8 cellular contexts compared by ENCODE assay signal in genomic region chr22:43955883-43956286, GRCh38. TPM values are rescaled to one million over a fixed set of nuclear protein-coding genes. Genes with fewer than 3 reads are reported as not detected.
DNase-seq lines count a peak whose midpoint lies in the region; TF ChIP-seq lines count a peak whose summit lies in the region.

No MANE protein-coding gene starts in this region.

- DNase-seq in activated CD4-positive, alpha-beta T cell treated with anti-CD3 and anti-CD28 coated beads, Interleukin-2, amount 10 ng/mL, durations not matched to agents 7 days and 5 days: peak; percentile 35
- DNase-seq in activated CD4-positive, alpha-beta T cell treated with anti-CD3 and anti-CD28 coated beads, Interleukin-2, amount 50 U/mL, for 48 hours: no peak
- DNase-seq in MV-4-11 (lab: John Stamatoyannopoulos, UW) (peak; percentile 55), mammary epithelial cell (no peak), mesothelial cell of epicardium (ENCODE audit: low spot score in 2 of 2, unreplicated experiment in 2 of 2) (no peak), SW480 (ENCODE audit: low spot score) (no peak), DMS79 (lab: John Stamatoyannopoulos, UW) (no peak), NCI-H510A (lab: John Stamatoyannopoulos, UW) (no peak)

- peak overlapping the region; percentile 100 for H3K4me3 Mint-ChIP-seq in activated CD4-positive, alpha-beta T cell treated with anti-CD3 and anti-CD28 coated beads, Interleukin-2, amount 10 ng/mL, durations not matched to agents 7 days and 5 days
- H3K4me3 Mint-ChIP-seq in mesothelial cell of epicardium: peak overlapping the region; percentile 86

- peaks cover 12% of the 10 kb centered on the region for H3K36me3 Mint-ChIP-seq in activated CD4-positive, alpha-beta T cell treated with anti-CD3 and anti-CD28 coated beads, Interleukin-2, amount 10 ng/mL, durations not matched to agents 7 days and 5 days (ENCODE audit: low read depth)
- H3K36me3 Mint-ChIP-seq in mesothelial cell of epicardium: no peaks in the 10 kb centered on the region

- peak overlapping the region; percentile 87 for H3K4me2 ChIP-seq in mammary epithelial cell (ENCODE audit: insufficient read depth, low read depth, low read length)

- CTCF ChIA-PET in activated CD4-positive, alpha-beta T cell treated with anti-CD3 and anti-CD28 coated beads, Interleukin-2, amount 10 ng/mL, durations not matched to agents 7 days and 5 days (lab: Charles Lee): interaction anchor here (2.0 kb wide), 1 partner anchor 10 kb away, joined by 14 read pairs; no protein-coding TSS in a partner anchor
- CTCF ChIA-PET in mammary epithelial cell (lab: Charles Lee; ENCODE audit: low non-redundant PET): interaction anchor here (0.6 to 1.2 kb wide), 3 partner anchors 10 to 73 kb away, joined by 3 to 4 read pairs (median 3); no protein-coding TSS in a partner anchor

- in situ Hi-C loops in mammary epithelial cell (cut with MboI; ENCODE audit: low sequenced_read_pairs in 2 of 2): no loop called here

- peak overlapping the region; percentile 13 for H3K27ac ChIP-seq in mammary epithelial cell (ENCODE audit: insufficient read depth, low read depth, low read length)

- peak overlapping the region; percentile 72 for H3K9ac ChIP-seq in mammary epithelial cell (ENCODE audit: insufficient read depth, low read length)

- peaks cover 63% of the 10 kb centered on the region for H3K79me2 ChIP-seq in mammary epithelial cell (ENCODE audit: insufficient read depth, low read length)

- no peaks in the 10 kb centered on the region for H3K9me3 ChIP-seq in mammary epithelial cell (replicated peaks; ENCODE audit: insufficient read depth, low read length)

- WGBS in mammary epithelial cell (ENCODE audit: low coverage, missing lambda C conversion rate): 11% methylated on average over 8 of the region's 8 CpGs

- no peaks in the 10 kb centered on the region for H3K9me3 Mint-ChIP-seq in activated CD4-positive, alpha-beta T cell treated with anti-CD3 and anti-CD28 coated beads, Interleukin-2, amount 10 ng/mL, durations not matched to agents 7 days and 5 days
- H3K9me3 Mint-ChIP-seq in mesothelial cell of epicardium: no peaks in the 10 kb centered on the region

- peaks cover 38% of the 10 kb centered on the region for H3K4me1 Mint-ChIP-seq in activated CD4-positive, alpha-beta T cell treated with anti-CD3 and anti-CD28 coated beads, Interleukin-2, amount 10 ng/mL, durations not matched to agents 7 days and 5 days
- H3K4me1 Mint-ChIP-seq in mesothelial cell of epicardium: peaks cover 25% of the 10 kb centered on the region

- dilution Hi-C loops in mammary epithelial cell (cut with HindIII; ENCODE audit: low sequenced_read_pairs): no loop called here

- H3K27ac Mint-ChIP-seq in activated CD4-positive, alpha-beta T cell treated with anti-CD3 and anti-CD28 coated beads, Interleukin-2, amount 10 ng/mL, durations not matched to agents 7 days and 5 days: peak overlapping the region; percentile 98
- peak overlapping the region; percentile 90 for H3K27ac Mint-ChIP-seq in mesothelial cell of epicardium

- H3K36me3 ChIP-seq in mammary epithelial cell (ENCODE audit: insufficient read depth, low read length): no peaks in the 10 kb centered on the region

- POLR2A ChIA-PET in activated CD4-positive, alpha-beta T cell treated with anti-CD3 and anti-CD28 coated beads, Interleukin-2, amount 10 ng/mL, durations not matched to agents 7 days and 5 days (lab: Charles Lee): interaction anchor here (1.2 kb wide), 1 partner anchor 10 kb away, joined by 4 read pairs; no protein-coding TSS in a partner anchor

- H3K4me1 ChIP-seq in mammary epithelial cell (ENCODE audit: insufficient read depth, low read length): peaks cover 18% of the 10 kb centered on the region

- no peak for TF ChIP-seq CTCF in mammary epithelial cell (conservative IDR thresholded peaks at IDR 0.05 in 1 of 2, IDR thresholded peaks at IDR 0.05 in 1 of 2; ENCODE audit: extremely low read depth in 1 of 2, insufficient read depth in 1 of 2, low read depth in 1 of 2, low read length in 2 of 2)
- no peak for TF ChIP-seq CTCF in mesothelial cell of epicardium (IDR thresholded peaks at IDR 0.05; ENCODE audit: unreplicated experiment)

- H3K27me3 ChIP-seq in mammary epithelial cell (ENCODE audit: insufficient read depth, low read length): no peaks in the 10 kb centered on the region

- peak overlapping the region; percentile 84 for H2AFZ ChIP-seq in mammary epithelial cell (ENCODE audit: low read depth, low read length)

- no peaks in the 10 kb centered on the region for H3K27me3 Mint-ChIP-seq in activated CD4-positive, alpha-beta T cell treated with anti-CD3 and anti-CD28 coated beads, Interleukin-2, amount 10 ng/mL, durations not matched to agents 7 days and 5 days
- H3K27me3 Mint-ChIP-seq in mesothelial cell of epicardium (ENCODE audit: low read depth): no peaks in the 10 kb centered on the region

- no TSS peak for BruUV-seq in mammary epithelial cell (replicated peaks; lab: Mats Ljungman, UMichigan)

- intact Hi-C loops in mammary epithelial cell (cut with micrococcal nuclease): no loop called here

- H4K20me1 ChIP-seq in mammary epithelial cell (ENCODE audit: insufficient read depth, low read length): no peaks in the 10 kb centered on the region

- H3K4me3 ChIP-seq in mammary epithelial cell (replicated peaks in 1 of 3; ENCODE audit: insufficient read depth in 1 of 3, low read depth in 2 of 3, low read length in 3 of 3): peak overlapping the region; percentile 76 to 97 (median 89)

RNA-seq across cellular contexts. Expression of gene SAMM50, which starts 0.6 kb away (rescaled TPM):
- 10 to 100 TPM; 46.8 to 50.9 TPM for total RNA-seq in activated CD4-positive, alpha-beta T cell treated with anti-CD3 and anti-CD28 coated beads, Interleukin-2, amount 10 ng/mL, durations not matched to agents 7 days and 5 days
- total RNA-seq in mammary epithelial cell (10 to 100 TPM; 49.0 to 49.2 TPM), mesothelial cell of epicardium (44.1 to 44.9 TPM (median 44.8 TPM) in 3 replicates)
- polyA plus RNA-seq in mammary epithelial cell: 48.5 TPM
- polyA minus RNA-seq in mammary epithelial cell: 66.5 TPM

RNA-seq across cellular contexts. Expression of gene PNPLA3, which starts 32.3 kb away (rescaled TPM):
- total RNA-seq in activated CD4-positive, alpha-beta T cell treated with anti-CD3 and anti-CD28 coated beads, Interleukin-2, amount 10 ng/mL, durations not matched to agents 7 days and 5 days: not detected
- total RNA-seq in mammary epithelial cell (10 to 100 TPM in 1 of 2 donors, 1 to 10 TPM in 1; 6.2 to 13.2 TPM), mesothelial cell of epicardium (5.7 to 6.2 TPM (median 6.1 TPM) in 3 replicates)
- polyA plus RNA-seq in mammary epithelial cell: 9.2 TPM
- polyA minus RNA-seq in mammary epithelial cell: 48.0 TPM

Comparison
In these comparisons a context has a peak if more than half of its experiments do, and no peak if none do; other contexts are left out.
1. DNase-seq: peak in activated CD4-positive, alpha-beta T cell treated with anti-CD3 and anti-CD28 coated beads, Interleukin-2, amount 10 ng/mL, durations not matched to agents 7 days and 5 days (single experiment) and MV-4-11 (single experiment); none in activated CD4-positive, alpha-beta T cell treated with anti-CD3 and anti-CD28 coated beads, Interleukin-2, amount 50 U/mL, for 48 hours (0 of 2), mammary epithelial cell (single experiment), mesothelial cell of epicardium (0 of 2), SW480 (single experiment), DMS79 (single experiment) and NCI-H510A (single experiment).